ENCODE assay signal across 24 cellular contexts in genomic region chr13:22700488-22700887, GRCh38.
"Had no signal": no experiment of that assay in that cellular context is flagged by ENCODE, and none has a peak within 500 bp of the region (broad histone marks: within the 10 kb centered on the region; RNA-seq: fewer than 3 reads in every experiment).

No MANE protein-coding gene starts in this region.

- ATAC-seq: activated CD8-positive, alpha-beta memory T cell treated with anti-CD3 and anti-CD28 coated beads, Interleukin-2, amount 10 ng/mL, durations not matched to agents 7 days and 5 days; activated naive CD4-positive, alpha-beta T cell treated with anti-CD3 and anti-CD28 coated beads, Interleukin-2, amount 50 U/mL, for 72 hours; activated naive CD8-positive, alpha-beta T cell treated with anti-CD3 and anti-CD28 coated beads, Interleukin-2, amount 50 U/mL, for 24 hours; body of pancreas; T-cell had no signal

- H3K4me3 ChIP-seq: ascending aorta, body of pancreas, coronary artery, PC-9, SK-N-MC had no signal

- H2AFZ ChIP-seq: PC-9 had no signal

- H3K4me2 ChIP-seq: PC-9 had no signal

- H3K27ac ChIP-seq: ascending aorta, body of pancreas, coronary artery, PC-9, SK-N-MC had no signal

- H3K27me3 ChIP-seq: ascending aorta, body of pancreas had no signal

- H3K9me3 ChIP-seq: ascending aorta, body of pancreas had no signal

- H3K36me3 ChIP-seq: ascending aorta had no signal

- DNase-seq: activated B cell treated with CpG ODN at 0.5 μM for 24 hours; activated CD4-positive, alpha-beta T cell treated with anti-CD3 and anti-CD28 coated beads for 1 hour; activated CD4-positive, alpha-beta T cell treated with anti-CD3 and anti-CD28 coated beads, Interleukin-2, amount 10 ng/mL, durations not matched to agents 24 days and 14 days; activated CD4-positive, alpha-beta T cell treated with anti-CD3 and anti-CD28 coated beads, Interleukin-2, amount 50 U/mL, for 48 hours; activated CD8-positive, alpha-beta memory T cell treated with anti-CD3 and anti-CD28 coated beads, Interleukin-2, amount 10 ng/mL, durations not matched to agents 7 days and 5 days; activated effector memory CD4-positive, alpha-beta T cell treated with Interleukin-2 at 50 U/mL for 16 hours; activated naive CD4-positive, alpha-beta T cell; activated naive CD8-positive, alpha-beta T cell treated with anti-CD3 and anti-CD28 coated beads, Interleukin-2, amount 50 U/mL, for 24 hours; activated T-cell treated with anti-CD3 and anti-CD28 coated beads, Interleukin-2, amount 50 U/mL, for 24 hours; amniotic stem cell; body of pancreas; central memory CD4-positive, alpha-beta T cell; KG1; NCI-H146; NCI-H2107; NCI-H446 treated with DMSO at 0.1 percent for 48 hours; PC-9; T-cell; T-helper 2 cell; T1000 had no signal
